25 cellular contexts compared by ENCODE assay signal in genomic region chr17:31231852-31232251, GRCh38.
"Had no signal": no experiment of that assay in that cellular context is flagged by ENCODE, and none has a peak within 500 bp of the region (broad histone marks: within the 10 kb centered on the region; RNA-seq: fewer than 3 reads in every experiment).

No MANE protein-coding gene starts in this region.

- H3K27me3 Mint-ChIP-seq: IgD-negative memory B cell, T-cell had no signal

- H3K4me1 ChIP-seq: Peyer's patch had no signal

- H3K27ac Mint-ChIP-seq: IgD-negative memory B cell; T-cell; T-helper 1 cell treated with Interleukin-12 subunit alpha and Interleukin-12 subunit beta and Interleukin-4 antibody, amounts not matched to agents 30 μg/mL and 1 μg/mL, for 36 hours had no signal

- H3K27ac ChIP-seq: HL-60, KMS-11, PC-9, Peyer's patch, RWPE1 had no signal

- H3K27me3 ChIP-seq: Peyer's patch had no signal

- H3K9me3 Mint-ChIP-seq: IgD-negative memory B cell; T-cell; T-helper 1 cell treated with Interleukin-12 subunit alpha and Interleukin-12 subunit beta and Interleukin-4 antibody, amounts not matched to agents 30 μg/mL and 1 μg/mL, for 36 hours had no signal

- H3K9ac ChIP-seq: KMS-11, SK-N-SH had no signal

- H2AFZ ChIP-seq: PC-9 had no signal

- FAIRE-seq: K562 had no signal

- DNase-seq: NCI-H1092, NCI-H1105 treated with DMSO at 0.1 percent for 48 hours, NCI-H1417 treated with DMSO at 0.1 percent for 48 hours, NCI-H146, NCI-H1694 treated with DMSO at 0.1 percent for 48 hours, NCI-H1930, NCI-H2081, NCI-H2107, NCI-H2227 treated with DMSO at 0.1 percent for 48 hours, NCI-H524 treated with DMSO at 0.1 percent for 48 hours, NCI-H69, NCI-H774, OCI-M1, PC-9, Peyer's patch, SHP77, SK-N-SH, SW 1271, T-cell had no signal

- ATAC-seq: K562, T-cell had no signal

- H3K4me3 ChIP-seq: K562, PC-9, Peyer's patch had no signal

- H3K4me3 Mint-ChIP-seq: IgD-negative memory B cell; T-cell; T-helper 1 cell treated with Interleukin-12 subunit alpha and Interleukin-12 subunit beta and Interleukin-4 antibody, amounts not matched to agents 30 μg/mL and 1 μg/mL, for 36 hours had no signal

- H3K4me2 ChIP-seq: KMS-11, PC-9, SK-N-SH had no signal
